1 cellular context compared by ENCODE assay signal in genomic region chr12:26271024-26271423, GRCh38.
A peak's percentile ranks its signal among the peaks of the same experiment; 100 is the strongest.
TF ChIP-seq lines count a peak whose summit lies in the region.

No MANE protein-coding gene starts in this region.

TF ChIP-seq in K562, 482 proteins besides CTCF, POLR2A, EP300 and RAD21 (continued from another document and continues in another):
- TF ChIP-seq CUX1 (CRISPR knock-in tag; IDR thresholded peaks at IDR 0.05) = no peak
- TF ChIP-seq NFE2 (IDR thresholded peaks at IDR 0.05; ENCODE audit: low read depth) = peak; percentile 79
- no peak for TF ChIP-seq KHSRP (IDR thresholded peaks at IDR 0.05)
- no peak for TF ChIP-seq RBM34 (IDR thresholded peaks at IDR 0.05; ENCODE audit: borderline replicate concordance, insufficient read depth, low read length)
- peak; percentile 33 to 68; a peak in 2 of 4 replicates for TF ChIP-seq TRIM24 (IDR thresholded peaks at IDR 0.05)
- no peak for TF ChIP-seq SNRNP70 (optimal IDR thresholded peaks at IDR 0.05; ENCODE audit: low read depth, low read length)
- no peak for TF ChIP-seq NFXL1 (CRISPR knock-in tag; IDR thresholded peaks at IDR 0.05)
- peak; percentile 75; the same call in 1 of the 2 replicates for TF ChIP-seq MAFK (IDR thresholded peaks at IDR 0.05; ENCODE audit: low read length)
- TF ChIP-seq MEIS2 (IDR thresholded peaks at IDR 0.05; ENCODE audit: partially characterized antibody) = peak; percentile 25
- no peak for TF ChIP-seq ZNF324 (CRISPR knock-in tag; IDR thresholded peaks at IDR 0.05)
- no peak for TF ChIP-seq ARID4B (CRISPR knock-in tag; IDR thresholded peaks at IDR 0.05)
- no peak for TF ChIP-seq E2F6 (IDR thresholded peaks at IDR 0.05; ENCODE audit: borderline replicate concordance in 1 of 2, extremely low read depth in 1 of 2, insufficient read depth in 1 of 2, insufficient read length in 1 of 2, low read depth in 1 of 2, low read length in 1 of 2, poor library complexity in 1 of 2, severe bottlenecking in 1 of 2)
- no peak for TF ChIP-seq SAFB (IDR thresholded peaks at IDR 0.05; ENCODE audit: borderline replicate concordance, low read depth, low read length)
- TF ChIP-seq POLR2AphosphoS2 (IDR thresholded peaks at IDR 0.05; ENCODE audit: low read length) = no peak
- TF ChIP-seq ZNF740 (CRISPR knock-in tag; IDR thresholded peaks at IDR 0.05) = no peak
- TF ChIP-seq ZNF740 (tag; IDR thresholded peaks at IDR 0.05) = no peak
- peak; percentile 77 for TF ChIP-seq EHMT2 (IDR thresholded peaks at IDR 0.05)
- TF ChIP-seq CHD1 (IDR thresholded peaks at IDR 0.05; ENCODE audit: low read length) = no peak
- 0 out of 2 replicates have a peak, but pooled peaks have one; percentile 14 for TF ChIP-seq EP400 (IDR thresholded peaks at IDR 0.05)
- TF ChIP-seq HEY1 (CRISPR knock-in tag; IDR thresholded peaks at IDR 0.05; ENCODE audit: borderline replicate concordance) = no peak
- no peak for TF ChIP-seq CREB1 (IDR thresholded peaks at IDR 0.05)
- no peak for TF ChIP-seq CREB1 (CRISPR knock-in tag; IDR thresholded peaks at IDR 0.05)
- TF ChIP-seq ZNF316 (IDR thresholded peaks at IDR 0.05) = peak; percentile 96
- TF ChIP-seq MAFG (tag; conservative IDR thresholded peaks at IDR 0.05) = peak; percentile 93
- TF ChIP-seq MTA2 (IDR thresholded peaks at IDR 0.05; ENCODE audit: low read depth) = no peak
- TF ChIP-seq ILK (tag; IDR thresholded peaks at IDR 0.05; ENCODE audit: borderline replicate concordance, low read depth) = no peak
- TF ChIP-seq ZNF592 (IDR thresholded peaks at IDR 0.05) = peak; percentile 65; the same call in 1 of the 2 replicates
- TF ChIP-seq BCL6 (CRISPR knock-in tag; IDR thresholded peaks at IDR 0.05) = no peak
- TF ChIP-seq TSHZ1 (CRISPR knock-in tag; IDR thresholded peaks at IDR 0.05) = no peak
- no peak for TF ChIP-seq ZC3H8 (IDR thresholded peaks at IDR 0.05)
- 0 out of 2 replicates have a peak, but pooled peaks have one; percentile 9 for TF ChIP-seq PKNOX1 (IDR thresholded peaks at IDR 0.05)
- TF ChIP-seq STAT6 (CRISPR knock-in tag; IDR thresholded peaks at IDR 0.05) = no peak
- TF ChIP-seq RNF2 (IDR thresholded peaks at IDR 0.05) = 0 out of 2 replicates have a peak, but pooled peaks have one; percentile 24
- peak; percentile 81 for TF ChIP-seq SMARCE1 (IDR thresholded peaks at IDR 0.05)
- TF ChIP-seq NFYB (IDR thresholded peaks at IDR 0.05; ENCODE audit: extremely low read depth, insufficient read length) = no peak
- TF ChIP-seq ARHGAP35 (IDR thresholded peaks at IDR 0.05; ENCODE audit: partially characterized antibody) = no peak
- TF ChIP-seq HCFC1 (IDR thresholded peaks at IDR 0.05; ENCODE audit: low read depth, low read length) = no peak
- no peak for TF ChIP-seq HNRNPK (IDR thresholded peaks at IDR 0.05; ENCODE audit: low read depth, low read length, poor library complexity, severe bottlenecking)
